Comparison of ENCODE assay signal across 9 cellular contexts in the genomic region with DNA sequence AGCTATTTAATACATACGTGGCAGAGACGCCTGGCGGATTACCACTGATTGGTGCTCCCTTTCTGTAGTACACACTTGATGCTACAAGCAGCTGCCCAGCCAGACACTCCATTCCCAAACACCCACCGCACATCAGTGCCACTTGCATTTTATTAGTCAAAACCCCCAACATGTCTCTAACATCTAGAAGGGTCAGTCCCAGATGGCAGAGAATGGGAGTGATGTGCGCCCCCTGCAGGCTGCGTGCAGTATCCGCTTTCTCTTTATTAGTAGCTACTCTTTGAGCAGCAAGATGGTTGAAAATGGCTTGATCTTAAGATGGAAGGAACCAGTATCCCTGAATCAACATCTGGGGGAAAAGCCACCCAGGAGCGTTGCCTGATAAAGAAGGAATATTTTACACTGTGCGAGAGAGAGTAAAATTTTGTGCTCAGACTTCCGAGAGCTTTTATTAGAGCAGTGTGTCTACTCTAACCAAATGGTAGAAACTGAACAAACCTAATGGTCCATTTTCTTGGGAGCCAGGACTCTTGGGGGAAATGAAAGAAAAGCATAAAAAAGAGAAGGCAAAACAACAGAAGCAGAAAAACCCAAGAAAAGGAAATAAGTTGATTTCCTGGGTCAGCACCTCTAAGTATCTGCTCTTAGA.
DNase-seq lines count a peak whose midpoint lies in the region; TF ChIP-seq lines count a peak whose summit lies in the region.
"Had no signal": no experiment of that assay in that cellular context is flagged by ENCODE, and none has a peak within 500 bp of the region (broad histone marks: within the 10 kb centered on the region; RNA-seq: fewer than 3 reads in every experiment).

No MANE protein-coding gene starts in this region.

- intact Hi-C loops in adrenal gland (cut with DNase I), result no loop called here

- no peak overlapping the region for H3K27ac ChIP-seq in Karpas-422 (ENCODE audit: low read length)
- H3K27ac ChIP-seq in adrenal gland, result no peak overlapping the region

- no peaks in the 10 kb centered on the region for H3K79me2 ChIP-seq in Karpas-422 (ENCODE audit: low read length)

- no peak overlapping the region for H3K27ac Mint-ChIP-seq in progenitor cell of endocrine pancreas
- H3K27ac Mint-ChIP-seq: dendritic cell treated with granulocyte-macrophage colony-stimulating factor and Interleukin-4, amounts not matched to agents 40 ng/mL and 50 ng/mL, for 4 days had no signal

- peaks cover 2% of the 10 kb centered on the region for H3K9me3 Mint-ChIP-seq in progenitor cell of endocrine pancreas (ENCODE audit: low read depth)

- H3K9me3 ChIP-seq in Karpas-422 (ENCODE audit: low read length) (no peaks in the 10 kb centered on the region), adrenal gland (replicated peaks in 1 of 3) (no peaks in the 10 kb centered on the region)

- no peak overlapping the region for H3K4me3 Mint-ChIP-seq in progenitor cell of endocrine pancreas (ENCODE audit: low read depth)
- H3K4me3 Mint-ChIP-seq: dendritic cell treated with granulocyte-macrophage colony-stimulating factor and Interleukin-4, amounts not matched to agents 40 ng/mL and 50 ng/mL, for 4 days had no signal

- H3K4me1 Mint-ChIP-seq in progenitor cell of endocrine pancreas (ENCODE audit: low read depth), result peaks cover 26% of the 10 kb centered on the region

- H3K27me3 Mint-ChIP-seq in progenitor cell of endocrine pancreas, result no peaks in the 10 kb centered on the region
- H3K27me3 Mint-ChIP-seq: dendritic cell treated with granulocyte-macrophage colony-stimulating factor and Interleukin-4, amounts not matched to agents 40 ng/mL and 50 ng/mL, for 4 days had no signal

- no peaks in the 10 kb centered on the region for H4K20me1 ChIP-seq in Karpas-422 (ENCODE audit: insufficient read depth, low read depth, low read length)

- 74 to 85% (median 77%) methylated on average over 10 of the region's 10 CpGs for WGBS in adrenal gland, 4 donors

- no peak for DNase-seq in GM10266 (ENCODE audit: extremely low spot score)
- DNase-seq in Karpas-422, result peak; percentile 85
- peak; percentile 19 for DNase-seq in amniotic epithelial cell (ENCODE audit: low read depth)
- DNase-seq in progenitor cell of endocrine pancreas (ENCODE audit: low spot score, unreplicated experiment), result no peak
- no peak for DNase-seq in adrenal gland
- DNase-seq in inferior parietal cortex (ENCODE audit: extremely low spot score), result no peak
- no peak for DNase-seq in UCSD-AML1 (lab: John Stamatoyannopoulos, UW; ENCODE audit: unreplicated experiment)
- DNase-seq in HPDE6-E6E7 (ENCODE audit: extremely low spot score), result no peak

- no peaks in the 10 kb centered on the region for H3K9me2 ChIP-seq in Karpas-422 (replicated peaks; ENCODE audit: insufficient read depth, low read length)

- TF ChIP-seq CTCF in GM10266 (IDR thresholded peaks at IDR 0.05; ENCODE audit: control insufficient read depth, insufficient read depth, low read depth, missing control alignments) (peak; percentile 63), progenitor cell of endocrine pancreas (IDR thresholded peaks at IDR 0.05; ENCODE audit: unreplicated experiment) (peak; percentile 45), adrenal gland (IDR thresholded peaks at IDR 0.05) (peak in 1 of 6 experiments; percentile 7)

- no peak for TF ChIP-seq POLR2A in adrenal gland (IDR thresholded peaks at IDR 0.05)

- H3K9ac ChIP-seq in Karpas-422 (ENCODE audit: low read length), result no peak overlapping the region

- no peak overlapping the region for H3K4me2 ChIP-seq in Karpas-422 (ENCODE audit: low read depth, low read length, poor library complexity, severe bottlenecking)

- no peaks in the 10 kb centered on the region for H3K4me1 ChIP-seq in Karpas-422 (ENCODE audit: low read length)
- no peaks in the 10 kb centered on the region for H3K4me1 ChIP-seq in adrenal gland (replicated peaks in 1 of 2)

- H3K36me3 ChIP-seq in Karpas-422 (ENCODE audit: insufficient read depth, low read length) (no peaks in the 10 kb centered on the region), adrenal gland (replicated peaks in 1 of 2) (no peaks in the 10 kb centered on the region)

- H2AFZ ChIP-seq in Karpas-422 (ENCODE audit: low read length), result no peak overlapping the region

- no peaks in the 10 kb centered on the region for H3K36me3 Mint-ChIP-seq in progenitor cell of endocrine pancreas (ENCODE audit: insufficient read depth)

- no peak overlapping the region for H3K4me3 ChIP-seq in Karpas-422 (ENCODE audit: low read length)
- H3K4me3 ChIP-seq in adrenal gland, result no peak overlapping the region

- no peaks in the 10 kb centered on the region for H3K27me3 ChIP-seq in Karpas-422 (ENCODE audit: low read length)
- H3K27me3 ChIP-seq in adrenal gland, result no peaks in the 10 kb centered on the region

Comparison
In these comparisons a context has a peak if more than half of its experiments do, and no peak if none do; other contexts are left out.
1. DNase-seq: peak in Karpas-422 (single experiment) and amniotic epithelial cell (single experiment); none in GM10266 (single experiment), progenitor cell of endocrine pancreas (single experiment), adrenal gland (0 of 7), inferior parietal cortex (single experiment), UCSD-AML1 (single experiment) and HPDE6-E6E7 (single experiment).